In the genomic region with DNA sequence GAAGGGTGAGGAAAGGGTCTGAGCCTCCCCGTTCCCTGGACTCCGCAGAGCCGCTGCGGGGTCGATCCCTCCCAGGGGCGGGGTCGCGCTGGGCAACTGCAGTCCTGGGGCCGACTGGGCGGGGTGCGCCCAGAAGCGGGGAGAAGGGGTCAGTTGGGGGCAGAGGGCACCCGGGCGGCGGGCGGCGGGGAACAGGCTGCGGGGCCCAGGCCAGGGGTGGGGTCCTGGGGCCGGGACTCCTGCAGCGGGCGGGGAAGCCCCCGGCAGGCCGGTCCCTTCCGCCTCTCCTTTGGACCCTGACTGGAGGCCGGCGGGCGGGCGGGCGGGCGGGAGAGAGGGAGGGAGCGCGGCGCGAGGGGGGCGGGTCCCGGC, we compare ENCODE assay signal across 8 cellular contexts.
DNase-seq lines count a peak whose midpoint lies in the region; ATAC-seq and TF ChIP-seq lines count a peak whose summit lies in the region.

No MANE protein-coding gene starts in this region.

- H3K27ac ChIP-seq in cingulate gyrus (ENCODE audit: low read depth, low read length), result peak overlapping the region; percentile 98
- H3K27ac ChIP-seq in muscle layer of duodenum (ENCODE audit: low read length), result peak overlapping the region; percentile 93

- peak; percentile 30 for ATAC-seq in GM21360 (IDR thresholded peaks at IDR 0.05; ENCODE audit: unreplicated experiment)

- H3K9me3 ChIP-seq in Loucy (ENCODE audit: insufficient read depth, low read depth, low read length) (no peaks in the 10 kb centered on the region), muscle layer of duodenum (ENCODE audit: control insufficient read depth in 1 of 2, low read length in 2 of 2) (no peaks in the 10 kb centered on the region)

- peaks cover 42% of the 10 kb centered on the region for H4K20me1 ChIP-seq in Loucy (ENCODE audit: insufficient read depth, low read length, poor library complexity, severe bottlenecking)

- H3K4me1 ChIP-seq in Loucy (ENCODE audit: insufficient read depth, low read length, poor library complexity, severe bottlenecking), result peaks cover 28% of the 10 kb centered on the region
- peaks cover 18 to 43% of the 10 kb centered on the region in 2 donors for H3K4me1 ChIP-seq in muscle layer of duodenum (ENCODE audit: control insufficient read depth in 1 of 2, insufficient read depth in 2 of 2, low read length in 2 of 2)

- peak overlapping the region; percentile 97 for H2AFZ ChIP-seq in Loucy (ENCODE audit: low read length)

- H3K4me3 ChIP-seq in AG10803 (ENCODE audit: low read length) (peak overlapping the region; percentile 97), Loucy (ENCODE audit: low read length, poor library complexity, severe bottlenecking) (peak overlapping the region; percentile 92), muscle layer of duodenum (ENCODE audit: low read depth in 1 of 2, low read length in 2 of 2) (peak overlapping the region; percentile 87 to 93)

- H3K79me2 ChIP-seq in Loucy (ENCODE audit: insufficient read depth, low read length), result peaks cover 65% of the 10 kb centered on the region

- TF ChIP-seq CTCF in AG10803 (conservative IDR thresholded peaks at IDR 0.05; ENCODE audit: low read length) (no peak), Loucy (conservative IDR thresholded peaks at IDR 0.05; ENCODE audit: low read length) (no peak)

- DNase-seq in AG10803 (ENCODE audit: low read depth) (no peak), NCI-H226 (no peak), AG08395 (ENCODE audit: low spot score) (no peak), NCI-H69 (lab: John Stamatoyannopoulos, UW) (no peak)

- no peaks in the 10 kb centered on the region for H3K9me2 ChIP-seq in Loucy (replicated peaks; ENCODE audit: low read depth, low read length)

- no peaks in the 10 kb centered on the region for H3K27me3 ChIP-seq in Loucy (ENCODE audit: insufficient read depth, low read length, poor library complexity, severe bottlenecking)
- H3K27me3 ChIP-seq in muscle layer of duodenum (ENCODE audit: low read depth, low read length), result no peaks in the 10 kb centered on the region

- peak overlapping the region; percentile 98 for H3K9ac ChIP-seq in Loucy (ENCODE audit: low read depth, low read length, poor library complexity, severe bottlenecking)

- peak overlapping the region; percentile 54 for H3K4me2 ChIP-seq in Loucy (ENCODE audit: low read depth, low read length, poor library complexity, severe bottlenecking)

- H3K36me3 ChIP-seq in Loucy (ENCODE audit: insufficient read depth, low read length) (no peaks in the 10 kb centered on the region), muscle layer of duodenum (ENCODE audit: control insufficient read depth in 1 of 2, insufficient read depth in 2 of 2, low read length in 2 of 2) (peaks cover 0 to 9% of the 10 kb centered on the region in 2 donors)

- H3F3A ChIP-seq in Loucy (ENCODE audit: low read depth), result peaks cover 12% of the 10 kb centered on the region; the same call in 1 of the 2 replicates
